14 cellular contexts compared by ENCODE assay signal in the genomic region with DNA sequence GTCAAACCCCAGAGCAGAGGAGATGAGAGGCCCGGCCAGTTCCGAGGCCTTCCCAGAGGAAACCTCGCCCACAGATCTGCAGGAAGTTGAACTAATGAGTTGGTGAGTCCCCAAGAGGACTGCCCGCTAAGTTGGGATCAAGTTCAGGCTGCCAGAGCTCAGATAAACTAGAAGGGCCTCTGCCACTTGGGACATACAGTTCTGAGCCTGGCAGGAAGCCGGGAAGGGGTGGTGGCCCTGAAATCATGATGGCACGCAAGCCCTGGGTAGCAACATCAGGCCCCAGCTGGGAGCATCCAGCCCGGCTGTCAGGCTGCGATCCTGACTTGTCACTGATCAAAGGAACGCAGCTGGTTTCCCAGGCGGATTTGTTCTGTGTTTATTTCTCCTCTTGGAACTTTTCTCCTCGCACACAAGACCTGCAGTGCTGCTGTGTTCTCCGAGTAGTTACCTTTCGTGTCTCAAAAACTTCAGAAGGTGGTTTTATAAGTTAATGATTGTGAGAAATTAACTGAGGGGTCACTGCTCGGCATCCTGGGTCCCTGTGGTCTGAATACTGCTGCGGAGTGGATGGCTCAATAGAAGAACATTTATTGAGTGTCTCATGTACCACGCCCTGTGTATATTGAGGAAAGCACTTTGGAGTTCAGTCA. TPM values are rescaled to one million over a fixed set of nuclear protein-coding genes. Genes with fewer than 3 reads are reported as not detected.
DNase-seq lines count a peak whose midpoint lies in the region; ATAC-seq and TF ChIP-seq lines count a peak whose summit lies in the region.
"Had no signal": no experiment of that assay in that cellular context is flagged by ENCODE, and none has a peak within 500 bp of the region (broad histone marks: within the 10 kb centered on the region; RNA-seq: fewer than 3 reads in every experiment).

No MANE protein-coding gene starts in this region.

- POLR2A ChIA-PET in AG04450 (lab: Yijun Ruan, JAX) = interaction anchor here (0.8 kb wide), 1 partner anchor 16 kb away, joined by 8 read pairs; no protein-coding TSS in a partner anchor

- H3K36me3 Mint-ChIP-seq in activated naive CD8-positive, alpha-beta T cell treated with anti-CD3 and anti-CD28 coated beads, Interleukin-2, amount 50 U/mL, for 24 hours (ENCODE audit: low read depth) = no peaks in the 10 kb centered on the region
- H3K36me3 Mint-ChIP-seq: memory B cell had no signal

- TF ChIP-seq CTCF in AG04450 (IDR thresholded peaks at IDR 0.05; ENCODE audit: low read depth, low read length) = no peak
- no peak for TF ChIP-seq CTCF in body of pancreas (IDR thresholded peaks at IDR 0.05)
- TF ChIP-seq CTCF in left ventricle myocardium inferior (IDR thresholded peaks at IDR 0.05; ENCODE audit: borderline replicate concordance) = no peak
- no peak for TF ChIP-seq CTCF in psoas muscle (IDR thresholded peaks at IDR 0.05)

- H3K4me1 Mint-ChIP-seq in activated naive CD8-positive, alpha-beta T cell treated with anti-CD3 and anti-CD28 coated beads, Interleukin-2, amount 50 U/mL, for 24 hours = no peaks in the 10 kb centered on the region

- no peaks in the 10 kb centered on the region for H3K36me3 ChIP-seq in body of pancreas (replicated peaks in 1 of 2; ENCODE audit: insufficient read depth in 1 of 2, low read depth in 2 of 2)
- H3K36me3 ChIP-seq in left ventricle myocardium inferior = no peaks in the 10 kb centered on the region
- H3K36me3 ChIP-seq in psoas muscle (ENCODE audit: insufficient read depth in 1 of 2, low read depth in 1 of 2) = no peaks in the 10 kb centered on the region

- H3K4me3 Mint-ChIP-seq in activated naive CD8-positive, alpha-beta T cell treated with anti-CD3 and anti-CD28 coated beads, Interleukin-2, amount 50 U/mL, for 24 hours = no peak overlapping the region
- H3K4me3 Mint-ChIP-seq: memory B cell had no signal

- H3K4me1 ChIP-seq in body of pancreas (no peaks in the 10 kb centered on the region), left ventricle myocardium inferior (peaks cover 42% of the 10 kb centered on the region), psoas muscle (no peaks in the 10 kb centered on the region)

- no peak overlapping the region for H3K27ac Mint-ChIP-seq in activated naive CD8-positive, alpha-beta T cell treated with anti-CD3 and anti-CD28 coated beads, Interleukin-2, amount 50 U/mL, for 24 hours
- H3K27ac Mint-ChIP-seq: memory B cell had no signal

- H3K9me3 Mint-ChIP-seq in activated naive CD8-positive, alpha-beta T cell treated with anti-CD3 and anti-CD28 coated beads, Interleukin-2, amount 50 U/mL, for 24 hours = no peaks in the 10 kb centered on the region
- H3K9me3 Mint-ChIP-seq: memory B cell had no signal

- CTCF ChIA-PET in AG04450 (lab: Charles Lee) = interaction anchor here (0.8 to 2.3 kb wide), 3 partner anchors 9 to 21 kb away, joined by 5 to 10 read pairs (median 8); no protein-coding TSS in a partner anchor

- 57% methylated on average over 15 to 16 of the region's 16 CpGs for WGBS in body of pancreas, 2 donors
- 22 to 31% (median 25%) methylated on average over 16 of the region's 16 CpGs for WGBS in psoas muscle, 3 donors

- TF ChIP-seq POLR2A in body of pancreas (IDR thresholded peaks at IDR 0.05) = no peak

- peaks cover 22% of the 10 kb centered on the region for H3K27me3 Mint-ChIP-seq in activated naive CD8-positive, alpha-beta T cell treated with anti-CD3 and anti-CD28 coated beads, Interleukin-2, amount 50 U/mL, for 24 hours

- H3K27me3 ChIP-seq in AG04450 (ENCODE audit: control insufficient read depth, insufficient read depth, low read length) (peaks cover 16% of the 10 kb centered on the region), body of pancreas (no peaks in the 10 kb centered on the region), left ventricle myocardium inferior (ENCODE audit: low read depth) (no peaks in the 10 kb centered on the region), psoas muscle (ENCODE audit: insufficient read depth in 3 of 3, low read length in 2 of 3) (peaks cover 0 to 21% (median 1%) of the 10 kb centered on the region in 3 donors)

- intact Hi-C loops in body of pancreas (cut with DNase I) (no loop called here), left ventricle myocardium inferior (cut with micrococcal nuclease) (no loop called here), psoas muscle (cut with DNase I) (no loop called here)

- H3K4me3 ChIP-seq in AG04450 (ENCODE audit: low read depth, low read length) (no peak overlapping the region), body of pancreas (no peak overlapping the region), left ventricle myocardium inferior (no peak overlapping the region), psoas muscle (no peak overlapping the region)

- H3K9me3 ChIP-seq in AG04450 (ENCODE audit: control insufficient read depth, insufficient read depth, low read length) (peaks cover 3% of the 10 kb centered on the region; the same call in 1 of the 2 replicates), body of pancreas (no peaks in the 10 kb centered on the region), left ventricle myocardium inferior (replicated peaks) (peaks cover 5% of the 10 kb centered on the region), psoas muscle (no peaks in the 10 kb centered on the region)

- DNase-seq in AG04450 (ENCODE audit: low read depth, low spot score) (peak; percentile 30), body of pancreas (peak; percentile 7 to 21 (median 18)), left ventricle myocardium inferior (peak; percentile 83), psoas muscle (peak; percentile 42 to 70), NCI-H1694 (lab: John Stamatoyannopoulos, UW) (no peak)
- DNase-seq in activated naive CD8-positive, alpha-beta T cell treated with anti-CD3 and anti-CD28 coated beads, Interleukin-2, amount 50 U/mL, for 24 hours = no peak
- DNase-seq: activated naive CD4-positive, alpha-beta T cell treated with anti-CD3 and anti-CD28 coated beads, Interleukin-2, amount 50 U/mL, for 16 hours had no signal

- ATAC-seq in body of pancreas (peak; percentile 40), psoas muscle (peak in 3 of 4 donors; percentile 21 to 54 (median 23)), HG03159 (IDR thresholded peaks at IDR 0.05; ENCODE audit: unreplicated experiment) (no peak), HG03432 (IDR thresholded peaks at IDR 0.05; ENCODE audit: unreplicated experiment) (no peak)
- no peak for ATAC-seq in activated naive CD8-positive, alpha-beta T cell treated with anti-CD3 and anti-CD28 coated beads, Interleukin-2, amount 50 U/mL, for 24 hours

- H3K27ac ChIP-seq in AG04450 (ENCODE audit: low read depth, low read length) (peak overlapping the region; percentile 33), body of pancreas (no peak overlapping the region), left ventricle myocardium inferior (replicated peaks) (peak overlapping the region; percentile 84), psoas muscle (peak overlapping the region; percentile 30)

RNA-seq across cellular contexts. Expression of a gene that starts 8.0 kb away (rescaled TPM):
- polyA plus RNA-seq in AG04450 (2011; rRNA removed) (19.9 and 21.0 TPM in 2 replicates), psoas muscle (1 to 10 TPM in 1 of 3 donors, under 1 TPM in 2; 0.55 to 1.2 (median 0.90) TPM)
- polyA minus RNA-seq in AG04450 (2011; rRNA and poly(A)+ RNA removed) = 8.5 and 9.1 TPM in 2 replicates
- total RNA-seq in body of pancreas (1 to 10 TPM in 1 of 2 donors, under 1 TPM in 1; 0.78 to 2.3 TPM), left ventricle myocardium inferior (1.3 TPM), psoas muscle (under 1 TPM in 3 of 4 donors, not detected in 1; 0.32 to 0.76 (median 0.40) TPM)
- total RNA-seq: MCF 10A, pulmonary artery endothelial cell, RPMI7951 had no signal

RNA-seq across cellular contexts. Expression of a gene that starts 46.9 kb away (rescaled TPM):
- polyA plus RNA-seq in AG04450 (2011; rRNA removed) (not detected in 2 replicates), psoas muscle (under 1 TPM in 1 of 3 donors, not detected in 2; 0.04 TPM)
- not detected in 2 replicates for polyA minus RNA-seq in AG04450 (2011; rRNA and poly(A)+ RNA removed)
- total RNA-seq in body of pancreas (not detected), left ventricle myocardium inferior (not detected), psoas muscle (under 1 TPM in 1 of 4 donors, not detected in 3; 0.10 TPM)
- total RNA-seq: MCF 10A, pulmonary artery endothelial cell, RPMI7951 had no signal
- polyA plus RNA-seq: thymus had no signal

Comparison
In these comparisons a context has a peak if more than half of its experiments do, and no peak if none do; other contexts are left out.
1. DNase-seq: peak in AG04450 (single experiment), body of pancreas (4 of 4), left ventricle myocardium inferior (single experiment) and psoas muscle (2 of 2); none in activated naive CD8-positive, alpha-beta T cell treated with anti-CD3 and anti-CD28 coated beads, Interleukin-2, amount 50 U/mL, for 24 hours (single experiment) and NCI-H1694 (single experiment).
2. H3K27ac ChIP-seq: peak in AG04450 (single experiment), left ventricle myocardium inferior (single experiment) and psoas muscle (single experiment); none in body of pancreas (0 of 4).
3. ATAC-seq: peak in body of pancreas (single experiment) and psoas muscle (3 of 4); none in activated naive CD8-positive, alpha-beta T cell treated with anti-CD3 and anti-CD28 coated beads, Interleukin-2, amount 50 U/mL, for 24 hours (single experiment), HG03159 (single experiment) and HG03432 (single experiment).